In the genomic region with DNA sequence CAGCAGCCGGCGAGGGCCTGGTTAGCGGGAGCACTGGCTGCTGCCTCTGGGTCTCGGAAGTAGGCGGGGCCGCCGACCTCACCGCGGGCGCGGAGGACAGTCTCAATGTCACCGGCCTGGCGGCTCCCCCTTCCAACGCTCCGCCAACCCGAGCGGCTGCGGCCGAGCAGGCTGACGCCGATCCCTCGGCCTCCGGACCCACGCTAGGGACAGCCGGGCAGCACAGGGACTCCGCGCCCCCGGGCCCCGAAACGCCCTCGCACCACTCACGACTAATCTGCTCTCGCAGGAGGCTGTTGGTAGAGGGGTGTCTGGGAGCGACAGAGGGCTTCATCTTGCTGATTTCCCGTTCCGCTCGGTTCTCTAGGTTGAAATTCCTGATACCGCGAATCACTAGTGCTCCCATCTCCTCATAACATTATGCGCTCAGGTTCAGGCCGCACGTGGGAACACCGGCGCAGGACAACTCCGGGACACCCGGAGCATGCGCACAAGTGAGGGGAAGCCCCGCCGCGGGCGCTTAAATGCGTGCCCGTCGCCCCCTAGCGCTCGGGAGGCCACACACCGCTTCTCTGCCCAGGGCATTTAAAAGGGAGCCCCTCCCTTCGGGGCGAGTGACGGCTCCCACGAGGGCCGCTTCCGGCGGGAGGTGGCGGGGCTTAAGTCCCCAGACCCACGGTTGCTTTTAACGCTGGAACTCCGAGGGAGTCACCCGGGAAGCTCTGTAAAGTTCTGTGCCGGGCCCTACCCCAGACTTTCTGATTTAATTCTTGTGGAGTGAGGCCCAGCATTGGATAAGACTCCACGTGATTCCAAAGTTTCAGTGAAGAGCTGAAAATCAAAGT, we compare ENCODE assay signal across 1 cellular context.
TF ChIP-seq lines count a peak whose summit lies in the region.

A gene (minus strand): TSS at position 496 of the 845 bp plus-strand sequence. CDS start 90 bp downstream, at position 406.

TF ChIP-seq in WTC11, 78 proteins besides CTCF, POLR2A, EP300 and RAD21 (continued from another document):
- TF ChIP-seq, protein P1, sequence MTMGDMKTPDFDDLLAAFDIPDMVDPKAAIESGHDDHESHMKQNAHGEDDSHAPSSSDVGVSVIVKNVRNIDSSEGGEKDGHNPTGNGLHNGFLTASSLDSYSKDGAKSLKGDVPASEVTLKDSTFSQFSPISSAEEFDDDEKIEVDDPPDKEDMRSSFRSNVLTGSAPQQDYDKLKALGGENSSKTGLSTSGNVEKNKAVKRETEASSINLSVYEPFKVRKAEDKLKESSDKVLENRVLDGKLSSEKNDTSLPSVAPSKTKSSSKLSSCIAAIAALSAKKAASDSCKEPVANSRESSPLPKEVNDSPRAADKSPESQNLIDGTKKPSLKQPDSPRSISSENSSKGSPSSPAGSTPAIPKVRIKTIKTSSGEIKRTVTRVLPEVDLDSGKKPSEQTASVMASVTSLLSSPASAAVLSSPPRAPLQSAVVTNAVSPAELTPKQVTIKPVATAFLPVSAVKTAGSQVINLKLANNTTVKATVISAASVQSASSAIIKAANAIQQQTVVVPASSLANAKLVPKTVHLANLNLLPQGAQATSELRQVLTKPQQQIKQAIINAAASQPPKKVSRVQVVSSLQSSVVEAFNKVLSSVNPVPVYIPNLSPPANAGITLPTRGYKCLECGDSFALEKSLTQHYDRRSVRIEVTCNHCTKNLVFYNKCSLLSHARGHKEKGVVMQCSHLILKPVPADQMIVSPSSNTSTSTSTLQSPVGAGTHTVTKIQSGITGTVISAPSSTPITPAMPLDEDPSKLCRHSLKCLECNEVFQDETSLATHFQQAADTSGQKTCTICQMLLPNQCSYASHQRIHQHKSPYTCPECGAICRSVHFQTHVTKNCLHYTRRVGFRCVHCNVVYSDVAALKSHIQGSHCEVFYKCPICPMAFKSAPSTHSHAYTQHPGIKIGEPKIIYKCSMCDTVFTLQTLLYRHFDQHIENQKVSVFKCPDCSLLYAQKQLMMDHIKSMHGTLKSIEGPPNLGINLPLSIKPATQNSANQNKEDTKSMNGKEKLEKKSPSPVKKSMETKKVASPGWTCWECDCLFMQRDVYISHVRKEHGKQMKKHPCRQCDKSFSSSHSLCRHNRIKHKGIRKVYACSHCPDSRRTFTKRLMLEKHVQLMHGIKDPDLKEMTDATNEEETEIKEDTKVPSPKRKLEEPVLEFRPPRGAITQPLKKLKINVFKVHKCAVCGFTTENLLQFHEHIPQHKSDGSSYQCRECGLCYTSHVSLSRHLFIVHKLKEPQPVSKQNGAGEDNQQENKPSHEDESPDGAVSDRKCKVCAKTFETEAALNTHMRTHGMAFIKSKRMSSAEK (CRISPR knock-in tag; IDR thresholded peaks at IDR 0.05; ENCODE audit: borderline replicate concordance), result no peak
- TF ChIP-seq JUN (CRISPR knock-in tag; IDR thresholded peaks at IDR 0.05) (0 out of 2 replicates have a peak, but pooled peaks have one; percentile 25), ZNF232 (CRISPR knock-in tag; IDR thresholded peaks at IDR 0.05) (peak; percentile 72; the same call in 1 of the 2 replicates), ESRRA (CRISPR knock-in tag; IDR thresholded peaks at IDR 0.05; ENCODE audit: borderline replicate concordance) (peak; percentile 52; the same call in 1 of the 2 replicates)
